20 cellular contexts compared by ENCODE assay signal in the genomic region with DNA sequence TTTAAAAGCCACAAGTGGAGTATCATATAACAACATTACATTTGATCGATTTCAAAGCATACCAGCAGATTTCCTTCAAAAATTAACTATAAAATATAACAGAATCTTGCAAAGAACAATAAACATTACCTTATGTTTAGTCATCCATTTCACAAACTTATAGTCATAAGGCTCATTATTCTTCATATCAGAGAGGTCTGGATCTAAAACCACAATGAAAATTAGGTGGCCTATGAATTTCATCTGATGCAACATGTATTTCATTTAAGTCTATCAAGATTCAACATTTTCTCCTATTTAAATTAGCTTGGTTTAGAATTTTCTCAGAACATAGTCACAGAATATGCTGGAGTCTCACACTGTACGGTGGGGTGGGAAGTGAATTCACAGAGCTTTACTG.
"Had no signal": no experiment of that assay in that cellular context is flagged by ENCODE, and none has a peak within 500 bp of the region (broad histone marks: within the 10 kb centered on the region; RNA-seq: fewer than 3 reads in every experiment).

No MANE protein-coding gene starts in this region.

- ATAC-seq: activated CD4-positive, alpha-beta T cell treated with anti-CD3 and anti-CD28 coated beads for 36 hours; activated naive CD8-positive, alpha-beta T cell treated with anti-CD3 and anti-CD28 coated beads, Interleukin-2, amount 50 U/mL, for 24 hours; gastrocnemius medialis; natural killer cell treated with Interleukin-12 subunit alpha and Interleukin-12 subunit beta and Interleukin-15 and Interleukin-18, amount 100 ng/mL, for 72 hours; right cardiac atrium; stimulated activated naive B cell treated with anti-CD40 and anti-IgM and Interleukin-4, amounts not matched to agents 10 μg/mL and 1 μg/mL and 100 μg/mL, for 72 hours; T-helper 17 cell had no signal

- H3K36me3 ChIP-seq: ovary had no signal

- H3K4me3 ChIP-seq: gastrocnemius medialis, left ventricle myocardium inferior, ovary, transverse colon had no signal

- FAIRE-seq: urothelium cell line had no signal

- H3K27me3 ChIP-seq: gastrocnemius medialis, ovary, transverse colon had no signal

- H3K4me1 ChIP-seq: gastrocnemius medialis, left ventricle myocardium inferior, transverse colon had no signal

- DNase-seq: activated B cell treated with CpG ODN at 0.5 μM for 24 hours; activated CD4-positive, alpha-beta T cell treated with anti-CD3 and anti-CD28 coated beads for 36 hours; activated CD4-positive, alpha-beta T cell treated with anti-CD3 and anti-CD28 coated beads, Interleukin-2, amount 50 U/mL, for 4 hours; activated gamma-delta T cell; activated naive CD4-positive, alpha-beta T cell treated with anti-CD3 and anti-CD28 coated beads, Interleukin-2, amount 50 U/mL, for 16 hours; activated naive CD8-positive, alpha-beta T cell treated with anti-CD3 and anti-CD28 coated beads, Interleukin-2, amount 50 U/mL, for 24 hours; aorta; cerebellar nuclear complex; gastrocnemius medialis; hippocampal formation; left ventricle myocardium inferior; ovary; right cardiac atrium; stimulated activated CD4-positive, alpha-beta T cell treated with anti-CD3 and anti-CD28 coated beads, Interleukin-2, amount 100 ng/mL, for 48 hours; stimulated activated CD8-positive, alpha-beta memory T cell treated with anti-CD3 and anti-CD28 coated beads, Interleukin-4, amount 100 ng/mL, for 48 hours; stimulated activated naive B cell treated with anti-CD40 and anti-IgM and Interleukin-4, amounts not matched to agents 10 μg/mL and 1 μg/mL and 100 μg/mL, for 72 hours; T-helper 17 cell; transverse colon had no signal

- H3K9me3 ChIP-seq: gastrocnemius medialis, ovary, transverse colon had no signal

- H3K27ac ChIP-seq: gastrocnemius medialis, left ventricle myocardium inferior, ovary, transverse colon had no signal
